19 cellular contexts compared by ENCODE assay signal in the genomic region with DNA sequence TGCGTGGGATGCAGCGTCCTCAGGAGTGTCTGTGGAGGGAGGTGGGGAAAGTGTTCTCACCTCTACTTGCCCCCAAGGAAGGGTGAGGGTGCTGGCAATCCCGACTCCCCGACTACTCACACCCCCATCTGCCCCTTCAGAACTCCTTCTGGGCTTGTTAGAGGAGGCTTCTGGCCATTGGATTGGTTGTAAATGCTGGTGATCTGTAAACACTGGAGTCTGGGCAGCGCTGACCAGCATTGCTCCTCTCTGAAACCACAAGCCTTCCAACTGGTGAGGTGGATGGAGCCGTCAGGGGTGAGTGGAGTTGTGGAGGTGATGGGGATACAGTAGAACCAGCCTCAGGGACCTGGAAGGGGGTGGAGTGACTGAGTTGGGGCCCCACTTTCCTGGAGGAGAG. TPM values are rescaled to one million over a fixed set of nuclear protein-coding genes. Genes with fewer than 3 reads are reported as not detected.
"Had no signal": no experiment of that assay in that cellular context is flagged by ENCODE, and none has a peak within 500 bp of the region (broad histone marks: within the 10 kb centered on the region; RNA-seq: fewer than 3 reads in every experiment).

No MANE protein-coding gene starts in this region.

- H3K4me3 Mint-ChIP-seq: dendritic cell treated with granulocyte-macrophage colony-stimulating factor and Interleukin-4, amounts not matched to agents 40 ng/mL and 50 ng/mL, for 4 days; nephron had no signal

- H3K9me3 Mint-ChIP-seq: dendritic cell treated with granulocyte-macrophage colony-stimulating factor and Interleukin-4, amounts not matched to agents 40 ng/mL and 50 ng/mL, for 4 days; nephron; stimulated activated naive B cell treated with anti-CD40 and anti-IgM and Interleukin-4, amounts not matched to agents 10 μg/mL and 1 μg/mL and 100 μg/mL, for 72 hours had no signal

- H3K4me1 Mint-ChIP-seq: nephron had no signal

- H3K36me3 Mint-ChIP-seq: stimulated activated naive B cell treated with anti-CD40 and anti-IgM and Interleukin-4, amounts not matched to agents 10 μg/mL and 1 μg/mL and 100 μg/mL, for 72 hours had no signal

- H3K27ac Mint-ChIP-seq: dendritic cell treated with granulocyte-macrophage colony-stimulating factor and Interleukin-4, amounts not matched to agents 40 ng/mL and 50 ng/mL, for 4 days; nephron; stimulated activated naive B cell treated with anti-CD40 and anti-IgM and Interleukin-4, amounts not matched to agents 10 μg/mL and 1 μg/mL and 100 μg/mL, for 72 hours had no signal

- DNase-seq: foreskin keratinocyte; head of caudate nucleus; left colon; left ventricle myocardium superior; occipital lobe; stimulated activated CD4-positive, alpha-beta T cell treated with anti-CD3 and anti-CD28 coated beads, Interleukin-2, amount 100 ng/mL, for 24 hours; stimulated activated CD4-positive, alpha-beta T cell treated with anti-CD3 and anti-CD28 coated beads, Interleukin-4, amount 100 ng/mL, for 4 hours; stimulated activated naive B cell treated with anti-CD40 and anti-IgM and Interleukin-4, amounts not matched to agents 10 μg/mL and 1 μg/mL and 100 μg/mL, for 72 hours; stomach; substantia nigra; transverse colon had no signal

RNA-seq across cellular contexts. Expression of a gene that starts 59.3 kb away (rescaled TPM):
- total RNA-seq: foreskin keratinocyte, left ventricle myocardium superior, lung, mesenteric fat pad, pulmonary artery endothelial cell, skeletal muscle tissue, stomach, thoracic aorta, transverse colon, ureter had no signal
